ENCODE assay signal across 8 cellular contexts in the genomic region with DNA sequence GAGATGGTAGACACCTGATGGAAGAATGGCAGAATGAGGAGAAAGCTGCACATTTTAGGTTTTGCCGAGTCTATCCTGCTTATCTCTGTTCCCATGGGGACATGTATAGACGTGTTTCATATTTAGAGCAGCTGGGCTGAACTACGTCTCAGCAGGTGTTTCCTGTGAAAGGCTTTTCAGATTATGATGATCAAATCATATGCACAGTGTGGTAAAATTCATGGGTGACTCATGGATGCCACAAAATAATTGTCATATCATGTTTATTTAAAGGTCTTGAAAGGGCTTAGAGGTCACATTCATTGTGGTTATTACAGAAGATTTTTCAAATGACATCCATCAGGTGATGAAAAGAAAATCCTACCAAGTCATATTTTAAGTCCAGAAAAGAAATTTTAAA.
DNase-seq lines count a peak whose midpoint lies in the region; ATAC-seq lines count a peak whose summit lies in the region.

No MANE protein-coding gene starts in this region.

- ATAC-seq in GM18520 (IDR thresholded peaks at IDR 0.05; ENCODE audit: unreplicated experiment) (peak; percentile 97), GM21737 (IDR thresholded peaks at IDR 0.05; ENCODE audit: unreplicated experiment) (peak; percentile 92)

- peak; percentile 48 for DNase-seq in LoVo (ENCODE audit: low spot score)
- peak; percentile 89 for DNase-seq in dermis blood vessel endothelial cell
- no peak for DNase-seq in cerebellar nuclear complex (lab: John Stamatoyannopoulos, UW)
- DNase-seq in NCI-H2029 treated with DMSO at 0.1 percent for 48 hours (lab: John Stamatoyannopoulos, UW): no peak
- DNase-seq in OCI-M1 (lab: John Stamatoyannopoulos, UW): no peak
- no peak for DNase-seq in GM19240 (ENCODE audit: insufficient read length, low spot score)

Comparison
In these comparisons a context has a peak if more than half of its experiments do, and no peak if none do; other contexts are left out.
1. DNase-seq: peak in LoVo (single experiment) and dermis blood vessel endothelial cell (single experiment); none in cerebellar nuclear complex (0 of 2), NCI-H2029 treated with DMSO at 0.1 percent for 48 hours (single experiment), OCI-M1 (single experiment) and GM19240 (single experiment).